In genomic region chr10:131979821-131980270, GRCh38 we compare ENCODE assay signal across 8 cellular contexts. TPM values are rescaled to one million over a fixed set of nuclear protein-coding genes. Genes with fewer than 3 reads are reported as not detected.
DNase-seq lines count a peak whose midpoint lies in the region; ATAC-seq and TF ChIP-seq lines count a peak whose summit lies in the region.

No MANE protein-coding gene starts in this region.

- H2BK12ac ChIP-seq in neuronal stem cell (ENCODE audit: low read length), result no peak overlapping the region

- H2AK5ac ChIP-seq in neuronal stem cell (ENCODE audit: low read depth, low read length), result no peak overlapping the region

- no peaks in the 10 kb centered on the region for H3K27me3 ChIP-seq in CD8-positive, alpha-beta T cell (ENCODE audit: insufficient read depth, low read length)
- peaks cover 0 to 13% (median 0%) of the 10 kb centered on the region in 3 experiments for H3K27me3 ChIP-seq in neuronal stem cell (ENCODE audit: control insufficient read depth in 3 of 3, insufficient read depth in 3 of 3, low read depth in 1 of 3, low read length in 3 of 3)

- H3K27me3 Mint-ChIP-seq in CD8-positive, alpha-beta T cell (ENCODE audit: low read depth), result no peaks in the 10 kb centered on the region
- H3K27me3 Mint-ChIP-seq in T-cell, result no peaks in the 10 kb centered on the region

- H3K9me3 ChIP-seq in CD8-positive, alpha-beta T cell (ENCODE audit: low read length), result no peaks in the 10 kb centered on the region
- H3K9me3 ChIP-seq in neuronal stem cell (replicated peaks in 1 of 2; ENCODE audit: control insufficient read depth in 2 of 2, insufficient read depth in 1 of 2, low read depth in 1 of 2, low read length in 2 of 2), result peaks cover 4 to 7% of the 10 kb centered on the region in 2 donors

- no peak overlapping the region for H2BK120ac ChIP-seq in neuronal stem cell (ENCODE audit: low read depth, low read length)

- no peak overlapping the region for H3K4ac ChIP-seq in neuronal stem cell (ENCODE audit: low read length)

- peaks cover 9% of the 10 kb centered on the region for H3K79me1 ChIP-seq in neuronal stem cell (ENCODE audit: low read depth, low read length)

- no peak overlapping the region for H2BK5ac ChIP-seq in neuronal stem cell (ENCODE audit: low read length)

- peak overlapping the region; percentile 51 for H3K4me2 ChIP-seq in neuronal stem cell (ENCODE audit: insufficient read depth, low read length, poor library complexity, severe bottlenecking)

- H3K9me3 Mint-ChIP-seq in CD8-positive, alpha-beta T cell, result no peaks in the 10 kb centered on the region
- no peaks in the 10 kb centered on the region for H3K9me3 Mint-ChIP-seq in T-cell

- H3K36me3 ChIP-seq in CD8-positive, alpha-beta T cell (ENCODE audit: insufficient read depth, low read length), result no peaks in the 10 kb centered on the region
- H3K36me3 ChIP-seq in neuronal stem cell (replicated peaks in 1 of 2; ENCODE audit: control insufficient read depth in 2 of 2, insufficient read depth in 2 of 2, low read length in 2 of 2), result peaks cover 1 to 9% of the 10 kb centered on the region in 2 donors

- H3K14ac ChIP-seq in neuronal stem cell (ENCODE audit: low read length), result no peak overlapping the region

- H3K18ac ChIP-seq in neuronal stem cell (ENCODE audit: low read length), result peak overlapping the region; percentile 21

- intact Hi-C loops in CD8-positive, alpha-beta T cell (cut with DNase I, micrococcal nuclease), result loop anchor here (5.0 to 10.0 kb wide), 4 partner anchors 175 to 557 kb away; partner anchors contain the start of genes LRRC27 (in 2 of the 2) and INPP5A (in 1 of the 2)

- no peak overlapping the region for H3K9ac ChIP-seq in neuronal stem cell (ENCODE audit: low read depth, low read length, poor library complexity)

- no peak overlapping the region for H4K8ac ChIP-seq in neuronal stem cell (ENCODE audit: low read depth, low read length)

- no peak for DNase-seq in CD8-positive, alpha-beta T cell
- DNase-seq in T-cell, result no peak
- DNase-seq in fibroblast of mammary gland (ENCODE audit: low read depth), result peak; percentile 34
- no peak for DNase-seq in neuronal stem cell (ENCODE audit: low spot score)
- DNase-seq in activated CD4-positive, alpha-beta T cell treated with anti-CD3 and anti-CD28 coated beads for 48 hours, result no peak

- H3K4me1 Mint-ChIP-seq in CD8-positive, alpha-beta T cell (ENCODE audit: low read depth), result peaks cover 57% of the 10 kb centered on the region
- peaks cover 54 to 60% (median 59%) of the 10 kb centered on the region in 3 donors for H3K4me1 Mint-ChIP-seq in T-cell

- H3K27ac Mint-ChIP-seq in CD8-positive, alpha-beta T cell, result peak overlapping the region; percentile 82
- H3K27ac Mint-ChIP-seq in T-cell, result peak overlapping the region; percentile 83 to 95

- ATAC-seq in CD8-positive, alpha-beta T cell, result no peak
- ATAC-seq in T-cell (replicated peaks in 1 of 4) (no peak), HG02571 (IDR thresholded peaks at IDR 0.05; ENCODE audit: unreplicated experiment) (no peak), GM21360 (IDR thresholded peaks at IDR 0.05; ENCODE audit: unreplicated experiment) (no peak), HG03439 (IDR thresholded peaks at IDR 0.05; ENCODE audit: unreplicated experiment) (no peak)

- H3K27ac ChIP-seq in CD8-positive, alpha-beta T cell (ENCODE audit: low read depth, low read length), result no peak overlapping the region
- no peak overlapping the region for H3K27ac ChIP-seq in neuronal stem cell (replicated peaks; ENCODE audit: low read length)

- CTCF ChIA-PET in CD8-positive, alpha-beta T cell (lab: Charles Lee), result no interaction called here
- CTCF ChIA-PET in T-cell (lab: Charles Lee), result interaction anchor here in 1 of 2 donors (0.5 kb wide), 1 partner anchor 73 kb away, joined by 4 read pairs; no protein-coding TSS in a partner anchor

- POLR2A ChIA-PET in CD8-positive, alpha-beta T cell (lab: Charles Lee), result no interaction called here
- POLR2A ChIA-PET in T-cell (lab: Charles Lee), result no interaction called here

- peaks cover 7% of the 10 kb centered on the region for H3K36me3 Mint-ChIP-seq in CD8-positive, alpha-beta T cell
- H3K36me3 Mint-ChIP-seq in T-cell, result peaks cover 8% of the 10 kb centered on the region

- no CpG with 5 or more reads among the region's 30 CpGs for WGBS in neuronal stem cell (ENCODE audit: extremely low coverage in 2 of 2, insufficient read length in 2 of 2, insufficient replicate concordance in 1 of 2), 2 donors

- H2AFZ ChIP-seq in neuronal stem cell (ENCODE audit: low read length), result peak overlapping the region; percentile 51

- H2BK15ac ChIP-seq in neuronal stem cell (ENCODE audit: low read length), result no peak overlapping the region

- peaks cover 64% of the 10 kb centered on the region for H3K4me1 ChIP-seq in CD8-positive, alpha-beta T cell (ENCODE audit: insufficient read depth, low read length)
- peaks cover 6 to 10% of the 10 kb centered on the region in 2 donors for H3K4me1 ChIP-seq in neuronal stem cell (ENCODE audit: control insufficient read depth in 2 of 2, insufficient read depth in 1 of 2, low read depth in 1 of 2, low read length in 2 of 2)

- no peak overlapping the region for H3K4me3 ChIP-seq in CD8-positive, alpha-beta T cell (ENCODE audit: low read depth, low read length)
- peak overlapping the region; percentile 82 for H3K4me3 ChIP-seq in fibroblast of mammary gland (ENCODE audit: control insufficient read depth, low read depth, low read length)
- peak overlapping the region in 1 of 2 donors; percentile 39 for H3K4me3 ChIP-seq in neuronal stem cell (ENCODE audit: low read length in 2 of 2)

- H4K91ac ChIP-seq in neuronal stem cell (ENCODE audit: low read depth, low read length, poor library complexity), result no peak overlapping the region

- no peak for TF ChIP-seq CTCF in CD8-positive, alpha-beta T cell (IDR thresholded peaks at IDR 0.05)
- no peak for TF ChIP-seq CTCF in fibroblast of mammary gland (conservative IDR thresholded peaks at IDR 0.05; ENCODE audit: control insufficient read depth, insufficient read depth, low read depth, low read length)

- peak overlapping the region; percentile 66 for H3K4me3 Mint-ChIP-seq in CD8-positive, alpha-beta T cell
- peak overlapping the region; percentile 42 to 83 (median 67) for H3K4me3 Mint-ChIP-seq in T-cell

- H3K23ac ChIP-seq in neuronal stem cell (ENCODE audit: low read depth, low read length, poor library complexity), result no peak overlapping the region

RNA-seq across cellular contexts. Expression of gene BNIP3, which starts 1.9 kb away (rescaled TPM):
- 10 to 100 TPM; 19.2 to 21.3 TPM for total RNA-seq in CD8-positive, alpha-beta T cell
- 10 to 100 TPM; 23.9 to 30.2 (median 27.8) TPM for total RNA-seq in T-cell
- 22.1 TPM for polyA plus RNA-seq in neuronal stem cell (2013, experiment 1 of 2)
- polyA plus RNA-seq in neuronal stem cell (2013, experiment 2 of 2), result 22.3 TPM
